In genomic region chr10:30057421-30057841, GRCh38 we compare ENCODE assay signal across 11 cellular contexts. TPM values are rescaled to one million over a fixed set of nuclear protein-coding genes. Genes with fewer than 3 reads are reported as not detected.
DNase-seq lines count a peak whose midpoint lies in the region; ATAC-seq and TF ChIP-seq lines count a peak whose summit lies in the region.
"Had no signal": no experiment of that assay in that cellular context is flagged by ENCODE, and none has a peak within 500 bp of the region (broad histone marks: within the 10 kb centered on the region; RNA-seq: fewer than 3 reads in every experiment).

No MANE protein-coding gene starts in this region.

- peaks cover 45% of the 10 kb centered on the region for H3K27me3 Mint-ChIP-seq in activated CD8-positive, alpha-beta T cell treated with anti-CD3 and anti-CD28 coated beads for 36 hours

- no peak overlapping the region for H3K4me3 ChIP-seq in thyroid gland (replicated peaks in 1 of 3)

- CTCF ChIA-PET in activated CD8-positive, alpha-beta T cell treated with anti-CD3 and anti-CD28 coated beads for 36 hours (lab: Charles Lee), result interaction anchor here (1.3 kb wide), 1 partner anchor 534 kb away, joined by 4 read pairs; no protein-coding TSS in a partner anchor

- no peak for ATAC-seq in activated CD8-positive, alpha-beta T cell treated with anti-CD3 and anti-CD28 coated beads for 36 hours

- peak overlapping the region; percentile 59 to 90 (median 89) for H3K27ac ChIP-seq in thyroid gland

- 55 to 68% methylated on average over 5 of the region's 5 CpGs for WGBS in thyroid gland, 2 donors

- no peaks in the 10 kb centered on the region for H3K9me3 ChIP-seq in thyroid gland
- H3K9me3 ChIP-seq: Peyer's patch had no signal

- H3K27me3 ChIP-seq in thyroid gland, result no peaks in the 10 kb centered on the region

- DNase-seq in HT-29 (ENCODE audit: low spot score) (peak; percentile 73), astrocyte of the hippocampus (ENCODE audit: low read depth, low spot score) (peak; percentile 14), lung microvascular endothelial cell (ENCODE audit: low read depth in 2 of 2) (peak; percentile 52 to 54), thyroid gland (peak in 1 of 2 donors; percentile 27), cerebellar nuclear complex (lab: John Stamatoyannopoulos, UW) (no peak), ureter (ENCODE audit: low spot score) (no peak)
- no peak for DNase-seq in activated CD8-positive, alpha-beta T cell treated with anti-CD3 and anti-CD28 coated beads for 36 hours
- DNase-seq: NCI-H1092; Peyer's patch; stimulated activated CD4-positive, alpha-beta T cell treated with anti-CD3 and anti-CD28 coated beads, Interleukin-4, amount 100 ng/mL, for 4 hours had no signal

- H3K36me3 ChIP-seq in thyroid gland, result no peaks in the 10 kb centered on the region
- H3K36me3 ChIP-seq: Peyer's patch had no signal

- no peak overlapping the region for H3K4me3 Mint-ChIP-seq in activated CD8-positive, alpha-beta T cell treated with anti-CD3 and anti-CD28 coated beads for 36 hours

- TF ChIP-seq POLR2A in thyroid gland (IDR thresholded peaks at IDR 0.05), result no peak

- H3K4me1 ChIP-seq in thyroid gland, result peaks cover 17 to 22% of the 10 kb centered on the region in 2 donors

- H3K4me1 Mint-ChIP-seq in activated CD8-positive, alpha-beta T cell treated with anti-CD3 and anti-CD28 coated beads for 36 hours (ENCODE audit: low read depth), result peaks cover 3% of the 10 kb centered on the region

- H3K27ac Mint-ChIP-seq in activated CD8-positive, alpha-beta T cell treated with anti-CD3 and anti-CD28 coated beads for 36 hours, result no peak overlapping the region
- H3K27ac Mint-ChIP-seq: dendritic cell treated with granulocyte-macrophage colony-stimulating factor and Interleukin-4, amounts not matched to agents 40 ng/mL and 50 ng/mL, for 4 days had no signal

- TF ChIP-seq CTCF in thyroid gland (IDR thresholded peaks at IDR 0.05), result no peak
- no peak for TF ChIP-seq CTCF in activated CD8-positive, alpha-beta T cell treated with anti-CD3 and anti-CD28 coated beads for 36 hours (IDR thresholded peaks at IDR 0.05)

- intact Hi-C loops in thyroid gland (cut with DNase I), result no loop called here
- intact Hi-C loops in activated CD8-positive, alpha-beta T cell treated with anti-CD3 and anti-CD28 coated beads for 36 hours (cut with micrococcal nuclease), result no loop called here

- POLR2A ChIA-PET in activated CD8-positive, alpha-beta T cell treated with anti-CD3 and anti-CD28 coated beads for 36 hours (lab: Charles Lee), result interaction anchor here (0.8 kb wide), 1 partner anchor 10 kb away, joined by 3 read pairs; no protein-coding TSS in a partner anchor

- H3K9me3 Mint-ChIP-seq in activated CD8-positive, alpha-beta T cell treated with anti-CD3 and anti-CD28 coated beads for 36 hours, result no peaks in the 10 kb centered on the region
- H3K9me3 Mint-ChIP-seq: dendritic cell treated with granulocyte-macrophage colony-stimulating factor and Interleukin-4, amounts not matched to agents 40 ng/mL and 50 ng/mL, for 4 days had no signal

- no peaks in the 10 kb centered on the region for H3K36me3 Mint-ChIP-seq in activated CD8-positive, alpha-beta T cell treated with anti-CD3 and anti-CD28 coated beads for 36 hours (ENCODE audit: low read depth)

RNA-seq across cellular contexts. Expression of gene JCAD, which starts 2.0 kb away (rescaled TPM):
- total RNA-seq in HT-29 (2014; rRNA removed; shearing (Covaris generic)), result 3.9 and 5.7 TPM in 2 replicates
- total RNA-seq in lung microvascular endothelial cell (46.2 and 60.5 TPM in 2 replicates), thyroid gland (10 to 100 TPM; 26.6 to 38.5 (median 28.1) TPM), ureter (22.7 TPM)
- total RNA-seq in activated CD8-positive, alpha-beta T cell treated with anti-CD3 and anti-CD28 coated beads for 36 hours, result not detected

Comparison
In these comparisons a context has a peak if more than half of its experiments do, and no peak if none do; other contexts are left out.
1. DNase-seq: peak in HT-29 (single experiment), astrocyte of the hippocampus (single experiment) and lung microvascular endothelial cell (2 of 2); none in cerebellar nuclear complex (0 of 2), ureter (single experiment) and activated CD8-positive, alpha-beta T cell treated with anti-CD3 and anti-CD28 coated beads for 36 hours (single experiment).